ENCODE assay signal across 15 cellular contexts in genomic region chr14:87687338-87687876, GRCh38.
DNase-seq lines count a peak whose midpoint lies in the region; ATAC-seq, FAIRE-seq and TF ChIP-seq lines count a peak whose summit lies in the region.
"Had no signal": no experiment of that assay in that cellular context is flagged by ENCODE, and none has a peak within 500 bp of the region (broad histone marks: within the 10 kb centered on the region; RNA-seq: fewer than 3 reads in every experiment).

No MANE protein-coding gene starts in this region.

- peak; percentile 26 for ATAC-seq in omental fat pad (ENCODE audit: low FRiP score)
- ATAC-seq in HG03039 (IDR thresholded peaks at IDR 0.05; ENCODE audit: unreplicated experiment), result no peak

- TF ChIP-seq CTCF in omental fat pad (IDR thresholded peaks at IDR 0.05), result no peak

- no peak for FAIRE-seq in GM19239 (lab: Jason Lieb, UNC)

- DNase-seq in NCI-H446 treated with DMSO at 0.1 percent for 48 hours (lab: John Stamatoyannopoulos, UW), result peak; percentile 8
- no peak for DNase-seq in NCI-H446 (lab: John Stamatoyannopoulos, UW)
- DNase-seq in kidney glomerular epithelial cell (lab: John Stamatoyannopoulos, UW), result peak; percentile 86
- no peak for DNase-seq in omental fat pad (ENCODE audit: low spot score)
- no peak for DNase-seq in GM19239 (ENCODE audit: insufficient read length, low spot score)
- no peak for DNase-seq in HuH-7.5 (ENCODE audit: low spot score)
- DNase-seq: 8988T; AML-193; Caco-2; CD8-positive, alpha-beta memory T cell; DMS53; GF-D8; HCEC 1CT; HFFc6 had no signal

Comparison
In these comparisons a context has a peak if more than half of its experiments do, and no peak if none do; other contexts are left out.
1. DNase-seq: peak in NCI-H446 treated with DMSO at 0.1 percent for 48 hours (single experiment) and kidney glomerular epithelial cell (single experiment); none in NCI-H446 (0 of 2), omental fat pad (single experiment), GM19239 (single experiment) and HuH-7.5 (single experiment).